29 cellular contexts compared by ENCODE assay signal in genomic region chr5:2818936-2819335, GRCh38.
"Had no signal": no experiment of that assay in that cellular context is flagged by ENCODE, and none has a peak within 500 bp of the region (broad histone marks: within the 10 kb centered on the region; RNA-seq: fewer than 3 reads in every experiment).

No MANE protein-coding gene starts in this region.

- H3K4me3 Mint-ChIP-seq: naive thymus-derived CD8-positive, alpha-beta T cell; natural killer cell treated with Interleukin-12 subunit alpha and Interleukin-12 subunit beta and Interleukin-15 and Interleukin-18, amount 100 ng/mL, for 72 hours; nephron progenitor cell; neural crest cell; stimulated activated effector memory CD8-positive, alpha-beta T cell treated with anti-CD3 and anti-CD28 coated beads, Interleukin-12 subunit alpha, Interleukin-12 subunit beta, amount 100 ng/mL, for 72 hours; stimulated activated naive B cell treated with anti-CD40 and anti-IgM and Interleukin-4, amounts not matched to agents 10 μg/mL and 1 μg/mL and 100 μg/mL, for 72 hours; stimulated activated naive CD8-positive, alpha-beta T cell treated with anti-CD3 and anti-CD28 coated beads, Interleukin-15, Interleukin-2, amounts not matched to agents 100 ng/mL and 50 ng/mL, for 24 hours had no signal

- H2AFZ ChIP-seq: parathyroid adenoma had no signal

- H3K4me1 Mint-ChIP-seq: naive thymus-derived CD8-positive, alpha-beta T cell; stimulated activated effector memory CD8-positive, alpha-beta T cell treated with anti-CD3 and anti-CD28 coated beads, Interleukin-12 subunit alpha, Interleukin-12 subunit beta, amount 100 ng/mL, for 72 hours; stimulated activated naive B cell treated with anti-CD40 and anti-IgM and Interleukin-4, amounts not matched to agents 10 μg/mL and 1 μg/mL and 100 μg/mL, for 72 hours had no signal

- H3K36me3 ChIP-seq: ovary, right lobe of liver, sigmoid colon, stomach, thoracic aorta, thyroid gland, tibial nerve, upper lobe of left lung, vagina had no signal

- H3K9ac ChIP-seq: parathyroid adenoma had no signal

- DNase-seq: naive thymus-derived CD8-positive, alpha-beta T cell; nephron progenitor cell; occipital lobe; ovary; posterior cingulate gyrus; psoas muscle; right cardiac atrium; right lobe of liver; sigmoid colon; small intestine; stimulated activated CD4-positive, alpha-beta T cell treated with anti-CD3 and anti-CD28 coated beads, Interleukin-15, amount 100 ng/mL, for 24 hours; stimulated activated CD4-positive, alpha-beta T cell treated with anti-CD3 and anti-CD28 coated beads, Interleukin-2, amount 100 ng/mL, for 24 hours; stimulated activated CD4-positive, alpha-beta T cell treated with anti-CD3 and anti-CD28 coated beads, Interleukin-2, amount 100 ng/mL, for 48 hours; stimulated activated CD4-positive, alpha-beta T cell treated with anti-CD3 and anti-CD28 coated beads, Interleukin-4, amount 100 ng/mL, for 24 hours; stimulated activated naive B cell treated with anti-CD40 and anti-IgM and Interleukin-4, amounts not matched to agents 10 μg/mL and 1 μg/mL and 100 μg/mL, for 72 hours; stimulated activated naive CD4-positive, alpha-beta T cell treated with Interleukin-2 at 50 U/mL for 16 hours; stomach; thyroid gland; trophoblast cell had no signal

- H3K27me3 Mint-ChIP-seq: natural killer cell treated with Interleukin-12 subunit alpha and Interleukin-12 subunit beta and Interleukin-15 and Interleukin-18, amount 100 ng/mL, for 72 hours; stimulated activated naive B cell treated with anti-CD40 and anti-IgM and Interleukin-4, amounts not matched to agents 10 μg/mL and 1 μg/mL and 100 μg/mL, for 72 hours; stimulated activated naive CD8-positive, alpha-beta T cell treated with anti-CD3 and anti-CD28 coated beads, Interleukin-15, Interleukin-2, amounts not matched to agents 100 ng/mL and 50 ng/mL, for 24 hours had no signal

- H3K27me3 ChIP-seq: ovary, right lobe of liver, thyroid gland, tibial nerve, upper lobe of left lung, vagina had no signal

- H3K79me2 ChIP-seq: parathyroid adenoma had no signal

- H3K9me3 ChIP-seq: ovary, psoas muscle, right lobe of liver, sigmoid colon, thoracic aorta, thyroid gland, upper lobe of left lung, vagina had no signal

- ATAC-seq: naive thymus-derived CD8-positive, alpha-beta T cell; natural killer cell treated with Interleukin-12 subunit alpha and Interleukin-12 subunit beta and Interleukin-15 and Interleukin-18, amount 100 ng/mL, for 72 hours; psoas muscle; right cardiac atrium; right lobe of liver; stimulated activated effector memory CD8-positive, alpha-beta T cell treated with anti-CD3 and anti-CD28 coated beads, Interleukin-12 subunit alpha, Interleukin-12 subunit beta, amount 100 ng/mL, for 72 hours; stimulated activated naive B cell treated with anti-CD40 and anti-IgM and Interleukin-4, amounts not matched to agents 10 μg/mL and 1 μg/mL and 100 μg/mL, for 72 hours had no signal

- H3K27ac Mint-ChIP-seq: naive thymus-derived CD8-positive, alpha-beta T cell; natural killer cell treated with Interleukin-12 subunit alpha and Interleukin-12 subunit beta and Interleukin-15 and Interleukin-18, amount 100 ng/mL, for 72 hours; nephron progenitor cell; progenitor cell of endocrine pancreas; stimulated activated effector memory CD8-positive, alpha-beta T cell treated with anti-CD3 and anti-CD28 coated beads, Interleukin-12 subunit alpha, Interleukin-12 subunit beta, amount 100 ng/mL, for 72 hours; stimulated activated naive B cell treated with anti-CD40 and anti-IgM and Interleukin-4, amounts not matched to agents 10 μg/mL and 1 μg/mL and 100 μg/mL, for 72 hours; stimulated activated naive CD8-positive, alpha-beta T cell treated with anti-CD3 and anti-CD28 coated beads, Interleukin-15, Interleukin-2, amounts not matched to agents 100 ng/mL and 50 ng/mL, for 24 hours had no signal

- H3K27ac ChIP-seq: ovary, parathyroid adenoma, psoas muscle, right lobe of liver, sigmoid colon, stomach, thoracic aorta, thyroid gland, tibial nerve, upper lobe of left lung, vagina had no signal

- H3K4me1 ChIP-seq: parathyroid adenoma, psoas muscle, right lobe of liver, sigmoid colon, stomach, thyroid gland, tibial nerve, upper lobe of left lung, vagina had no signal

- H3K9me3 Mint-ChIP-seq: natural killer cell treated with Interleukin-12 subunit alpha and Interleukin-12 subunit beta and Interleukin-15 and Interleukin-18, amount 100 ng/mL, for 72 hours; nephron progenitor cell; neural crest cell had no signal

- H3K36me3 Mint-ChIP-seq: natural killer cell treated with Interleukin-12 subunit alpha and Interleukin-12 subunit beta and Interleukin-15 and Interleukin-18, amount 100 ng/mL, for 72 hours; stimulated activated effector memory CD8-positive, alpha-beta T cell treated with anti-CD3 and anti-CD28 coated beads, Interleukin-12 subunit alpha, Interleukin-12 subunit beta, amount 100 ng/mL, for 72 hours; stimulated activated naive B cell treated with anti-CD40 and anti-IgM and Interleukin-4, amounts not matched to agents 10 μg/mL and 1 μg/mL and 100 μg/mL, for 72 hours had no signal

- H3K4me3 ChIP-seq: ovary, psoas muscle, right lobe of liver, sigmoid colon, stomach, thoracic aorta, thyroid gland, tibial nerve, upper lobe of left lung, vagina had no signal
